In genomic region chr1:235887676-235888075, GRCh38 we compare ENCODE assay signal across 13 cellular contexts. TPM values are rescaled to one million over a fixed set of nuclear protein-coding genes. Genes with fewer than 3 reads are reported as not detected.
DNase-seq lines count a peak whose midpoint lies in the region; ATAC-seq lines count a peak whose summit lies in the region.
"Had no signal": no experiment of that assay in that cellular context is flagged by ENCODE, and none has a peak within 500 bp of the region (broad histone marks: within the 10 kb centered on the region; RNA-seq: fewer than 3 reads in every experiment).

No MANE protein-coding gene starts in this region.

- no peaks in the 10 kb centered on the region for H3K27me3 Mint-ChIP-seq in activated T-cell treated with anti-CD3 and anti-CD28 coated beads, Interleukin-2, amount 50 U/mL, for 72 hours (ENCODE audit: low read depth)
- no peaks in the 10 kb centered on the region for H3K27me3 Mint-ChIP-seq in activated T-helper 17 cell treated with anti-CD3 and anti-CD28 coated beads, Interleukin-2, amount 50 U/mL, for 72 hours
- no peaks in the 10 kb centered on the region for H3K27me3 Mint-ChIP-seq in stimulated activated naive B cell treated with anti-CD40 and anti-IgM and Interleukin-4, amounts not matched to agents 10 μg/mL and 1 μg/mL and 100 μg/mL, for 72 hours

- DNase-seq in activated T-cell treated with anti-CD3 and anti-CD28 coated beads, Interleukin-2, amount 50 U/mL, for 72 hours: peak in 1 of 2 donors; percentile 46
- no peak for DNase-seq in activated T-cell treated with anti-CD3 and anti-CD28 coated beads, Interleukin-2, amount 50 U/mL, for 48 hours
- DNase-seq in stimulated activated naive B cell treated with anti-CD40 and anti-IgM and Interleukin-4, amounts not matched to agents 10 μg/mL and 1 μg/mL and 100 μg/mL, for 72 hours: no peak
- DNase-seq in HCEC 1CT (no peak), occipital lobe (lab: John Stamatoyannopoulos, UW) (no peak), dedifferentiated amniotic fluid mesenchymal stem cell (ENCODE audit: extremely low spot score) (no peak)
- DNase-seq: dermis blood vessel endothelial cell, NCI-H1092, NCI-H510A, WERI-Rb-1 had no signal

- peaks cover 0 to 4% of the 10 kb centered on the region in 2 donors for H3K9me3 Mint-ChIP-seq in activated T-cell treated with anti-CD3 and anti-CD28 coated beads, Interleukin-2, amount 50 U/mL, for 72 hours
- H3K9me3 Mint-ChIP-seq in activated T-helper 17 cell treated with anti-CD3 and anti-CD28 coated beads, Interleukin-2, amount 50 U/mL, for 72 hours: no peaks in the 10 kb centered on the region
- H3K9me3 Mint-ChIP-seq in stimulated activated naive B cell treated with anti-CD40 and anti-IgM and Interleukin-4, amounts not matched to agents 10 μg/mL and 1 μg/mL and 100 μg/mL, for 72 hours: peaks cover 2 to 4% of the 10 kb centered on the region in 2 donors
- H3K9me3 Mint-ChIP-seq: mesothelial cell of epicardium had no signal

- H3K36me3 Mint-ChIP-seq in activated T-cell treated with anti-CD3 and anti-CD28 coated beads, Interleukin-2, amount 50 U/mL, for 72 hours (ENCODE audit: insufficient read depth in 2 of 2): peaks cover 1 to 5% of the 10 kb centered on the region in 2 donors
- no peaks in the 10 kb centered on the region for H3K36me3 Mint-ChIP-seq in activated T-helper 17 cell treated with anti-CD3 and anti-CD28 coated beads, Interleukin-2, amount 50 U/mL, for 72 hours (ENCODE audit: low read depth)
- H3K36me3 Mint-ChIP-seq in stimulated activated naive B cell treated with anti-CD40 and anti-IgM and Interleukin-4, amounts not matched to agents 10 μg/mL and 1 μg/mL and 100 μg/mL, for 72 hours: peaks cover 2 to 4% of the 10 kb centered on the region in 2 donors
- H3K36me3 Mint-ChIP-seq: mesothelial cell of epicardium had no signal

- peak overlapping the region; percentile 95 for H3K27ac Mint-ChIP-seq in activated T-cell treated with anti-CD3 and anti-CD28 coated beads, Interleukin-2, amount 50 U/mL, for 72 hours
- H3K27ac Mint-ChIP-seq in activated T-helper 17 cell treated with anti-CD3 and anti-CD28 coated beads, Interleukin-2, amount 50 U/mL, for 72 hours: peak overlapping the region; percentile 71
- H3K27ac Mint-ChIP-seq in stimulated activated naive B cell treated with anti-CD40 and anti-IgM and Interleukin-4, amounts not matched to agents 10 μg/mL and 1 μg/mL and 100 μg/mL, for 72 hours: peak overlapping the region; percentile 57
- H3K27ac Mint-ChIP-seq: mesothelial cell of epicardium had no signal

- H3K4me3 Mint-ChIP-seq in activated T-cell treated with anti-CD3 and anti-CD28 coated beads, Interleukin-2, amount 50 U/mL, for 72 hours: peak overlapping the region; percentile 71 to 80
- H3K4me3 Mint-ChIP-seq in activated T-helper 17 cell treated with anti-CD3 and anti-CD28 coated beads, Interleukin-2, amount 50 U/mL, for 72 hours: peak overlapping the region; percentile 55
- no peak overlapping the region for H3K4me3 Mint-ChIP-seq in stimulated activated naive B cell treated with anti-CD40 and anti-IgM and Interleukin-4, amounts not matched to agents 10 μg/mL and 1 μg/mL and 100 μg/mL, for 72 hours
- H3K4me3 Mint-ChIP-seq: mesothelial cell of epicardium had no signal

- ATAC-seq in activated T-cell treated with anti-CD3 and anti-CD28 coated beads, Interleukin-2, amount 50 U/mL, for 72 hours (replicated peaks in 1 of 2): peak; percentile 20 to 58
- peak; percentile 13 for ATAC-seq in HG02938 (IDR thresholded peaks at IDR 0.05; ENCODE audit: unreplicated experiment)
- ATAC-seq in activated T-helper 17 cell treated with anti-CD3 and anti-CD28 coated beads, Interleukin-2, amount 50 U/mL, for 72 hours (replicated peaks): peak; percentile 54
- ATAC-seq in stimulated activated naive B cell treated with anti-CD40 and anti-IgM and Interleukin-4, amounts not matched to agents 10 μg/mL and 1 μg/mL and 100 μg/mL, for 72 hours (replicated peaks): peak; percentile 31 to 32

- H3K4me1 Mint-ChIP-seq in activated T-cell treated with anti-CD3 and anti-CD28 coated beads, Interleukin-2, amount 50 U/mL, for 72 hours (ENCODE audit: low read depth): peaks cover 76% of the 10 kb centered on the region
- peaks cover 29% of the 10 kb centered on the region for H3K4me1 Mint-ChIP-seq in activated T-helper 17 cell treated with anti-CD3 and anti-CD28 coated beads, Interleukin-2, amount 50 U/mL, for 72 hours
- H3K4me1 Mint-ChIP-seq in stimulated activated naive B cell treated with anti-CD40 and anti-IgM and Interleukin-4, amounts not matched to agents 10 μg/mL and 1 μg/mL and 100 μg/mL, for 72 hours: peaks cover 32 to 41% of the 10 kb centered on the region in 2 donors
- H3K4me1 Mint-ChIP-seq: mesothelial cell of epicardium had no signal

RNA-seq across cellular contexts. Expression of gene LYST, which starts 21.0 kb away (rescaled TPM):
- total RNA-seq in activated T-cell treated with anti-CD3 and anti-CD28 coated beads, Interleukin-2, amount 50 U/mL, for 72 hours: 10 to 100 TPM; 43.9 to 50.7 TPM
- total RNA-seq in activated T-helper 17 cell treated with anti-CD3 and anti-CD28 coated beads, Interleukin-2, amount 50 U/mL, for 72 hours: 10 to 100 TPM; 19.8 to 41.2 TPM
- 69.7 TPM for total RNA-seq in occipital lobe

Comparison
In these comparisons a context has a peak if more than half of its experiments do, and no peak if none do; other contexts are left out.
1. H3K4me3 Mint-ChIP-seq: peak in activated T-cell treated with anti-CD3 and anti-CD28 coated beads, Interleukin-2, amount 50 U/mL, for 72 hours (2 of 2) and activated T-helper 17 cell treated with anti-CD3 and anti-CD28 coated beads, Interleukin-2, amount 50 U/mL, for 72 hours (single experiment); none in stimulated activated naive B cell treated with anti-CD40 and anti-IgM and Interleukin-4, amounts not matched to agents 10 μg/mL and 1 μg/mL and 100 μg/mL, for 72 hours (0 of 2).
2. Peak in every context shown above with its lines, with median percentiles within 50 percentile points of each other: ATAC-seq and H3K27ac Mint-ChIP-seq.